Comparison of ENCODE assay signal across 1 cellular context in genomic region chr4:15649914-15650545, GRCh38.
TF ChIP-seq lines count a peak whose summit lies in the region.

No MANE protein-coding gene starts in this region.

TF ChIP-seq in K562, 482 proteins besides CTCF, POLR2A, EP300 and RAD21 (continued from another document and continues in another):
- peak; percentile 18 for TF ChIP-seq TAF1 (IDR thresholded peaks at IDR 0.05; ENCODE audit: control insufficient read depth, extremely low read depth, insufficient read depth, low read length, severe bottlenecking)
- TF ChIP-seq SMC3 (conservative IDR thresholded peaks at IDR 0.05; ENCODE audit: insufficient read depth, low read depth, low read length): peak; percentile 56
- peak in 1 of 2 experiments; percentile 23 for TF ChIP-seq AFF1 (IDR thresholded peaks at IDR 0.05; ENCODE audit: low read depth in 1 of 2, partially characterized antibody in 2 of 2)
- no peak for TF ChIP-seq ATF3 (IDR thresholded peaks at IDR 0.05)
- 0 out of 2 replicates have a peak, but pooled peaks have one; percentile 42 for TF ChIP-seq ATF3 (CRISPR knock-in tag; conservative IDR thresholded peaks at IDR 0.05)
- no peak for TF ChIP-seq NFXL1 (CRISPR knock-in tag; IDR thresholded peaks at IDR 0.05)
- 0 out of 2 replicates have a peak, but pooled peaks have one; percentile 9 for TF ChIP-seq ELF4 (CRISPR knock-in tag; IDR thresholded peaks at IDR 0.05)
- no peak for TF ChIP-seq ELK3 (CRISPR knock-in tag; IDR thresholded peaks at IDR 0.05)
- no peak for TF ChIP-seq SNAPC5 (CRISPR knock-in tag; IDR thresholded peaks at IDR 0.05)
- TF ChIP-seq SOX6 (IDR thresholded peaks at IDR 0.05): 0 out of 2 replicates have a peak, but pooled peaks have one; percentile 15
- TF ChIP-seq VEZF1 (CRISPR knock-in tag; IDR thresholded peaks at IDR 0.05): peak; percentile 42; the same call in 1 of the 2 replicates
- TF ChIP-seq ARID1B (IDR thresholded peaks at IDR 0.05): peak; percentile 53
- TF ChIP-seq NFATC3 (IDR thresholded peaks at IDR 0.05): no peak
- TF ChIP-seq TRIM24 (IDR thresholded peaks at IDR 0.05): peak; percentile 35 to 44; a peak in 1 of 4 replicates
- no peak for TF ChIP-seq PBX2 (CRISPR knock-in tag; IDR thresholded peaks at IDR 0.05; ENCODE audit: low read depth)
- no peak for TF ChIP-seq PBX2 (tag; conservative IDR thresholded peaks at IDR 0.05; ENCODE audit: low read depth)
- no peak for TF ChIP-seq NFE2L1 (tag; IDR thresholded peaks at IDR 0.05; ENCODE audit: borderline replicate concordance, low read depth)
- TF ChIP-seq RCOR1 (IDR thresholded peaks at IDR 0.05; ENCODE audit: borderline replicate concordance in 1 of 2, low read depth in 2 of 2, low read length in 2 of 2): peak in 1 of 2 experiments; percentile 77; a peak in 1 of 4 replicates
- TF ChIP-seq RBBP5 (IDR thresholded peaks at IDR 0.05; ENCODE audit: borderline replicate concordance, insufficient read depth, low read length, poor library complexity, severe bottlenecking): no peak
- TF ChIP-seq SMARCA5 (IDR thresholded peaks at IDR 0.05): no peak
- no peak for TF ChIP-seq GTF2B (IDR thresholded peaks at IDR 0.05; ENCODE audit: extremely low read depth, insufficient read length)
- peak; percentile 34; the same call in 1 of the 2 replicates for TF ChIP-seq HMBOX1 (IDR thresholded peaks at IDR 0.05)
- TF ChIP-seq SIN3A (IDR thresholded peaks at IDR 0.05; ENCODE audit: borderline replicate concordance in 2 of 2, control insufficient read depth in 1 of 2, low read depth in 2 of 2, low read length in 2 of 2): no peak
- peak in 1 of 2 experiments; percentile 49; a peak in 1 of 4 replicates for TF ChIP-seq FOXA3 (CRISPR knock-in tag; conservative IDR thresholded peaks at IDR 0.05 in 1 of 2, IDR thresholded peaks at IDR 0.05 in 1 of 2)
- TF ChIP-seq BRD9 (IDR thresholded peaks at IDR 0.05; ENCODE audit: low read depth, partially characterized antibody): peak; percentile 94
- peak; percentile 72 for TF ChIP-seq ZNF592 (IDR thresholded peaks at IDR 0.05)
- TF ChIP-seq DMBX1 (CRISPR knock-in tag; IDR thresholded peaks at IDR 0.05; ENCODE audit: borderline replicate concordance): no peak
- no peak for TF ChIP-seq ZNF77 (CRISPR knock-in tag; IDR thresholded peaks at IDR 0.05)
- TF ChIP-seq RBM14 (IDR thresholded peaks at IDR 0.05; ENCODE audit: borderline replicate concordance, insufficient read depth, low read depth, low read length): no peak
- peak; percentile 63 for TF ChIP-seq CHD2 (IDR thresholded peaks at IDR 0.05; ENCODE audit: low read depth, low read length)
- no peak for TF ChIP-seq SNRNP70 (optimal IDR thresholded peaks at IDR 0.05; ENCODE audit: low read depth, low read length)
- TF ChIP-seq CBX1 (IDR thresholded peaks at IDR 0.05; ENCODE audit: low read depth): 0 out of 2 replicates have a peak, but pooled peaks have one; percentile 27
- TF ChIP-seq TOE1 (IDR thresholded peaks at IDR 0.05; ENCODE audit: borderline replicate concordance): no peak
- no peak for TF ChIP-seq TOE1 (CRISPR knock-in tag; IDR thresholded peaks at IDR 0.05; ENCODE audit: borderline replicate concordance, low read depth)
- TF ChIP-seq ZNF197 (CRISPR knock-in tag; IDR thresholded peaks at IDR 0.05; ENCODE audit: low read depth): no peak
- TF ChIP-seq ZNF253 (CRISPR knock-in tag; conservative IDR thresholded peaks at IDR 0.05): no peak
- peak; percentile 23 for TF ChIP-seq DACH1 (IDR thresholded peaks at IDR 0.05; ENCODE audit: partially characterized antibody)
- no peak for TF ChIP-seq ZBTB12 (CRISPR knock-in tag; IDR thresholded peaks at IDR 0.05)
- TF ChIP-seq GABPB1 (CRISPR knock-in tag; IDR thresholded peaks at IDR 0.05): peak; percentile 56; the same call in 1 of the 2 replicates
- no peak for TF ChIP-seq ESRRB (CRISPR knock-in tag; IDR thresholded peaks at IDR 0.05; ENCODE audit: borderline replicate concordance)
- no peak for TF ChIP-seq CREB3L1 (IDR thresholded peaks at IDR 0.05; ENCODE audit: borderline replicate concordance, low read depth)
- TF ChIP-seq PTTG1 (tag; IDR thresholded peaks at IDR 0.05; ENCODE audit: low read depth): no peak
